In the genomic region with DNA sequence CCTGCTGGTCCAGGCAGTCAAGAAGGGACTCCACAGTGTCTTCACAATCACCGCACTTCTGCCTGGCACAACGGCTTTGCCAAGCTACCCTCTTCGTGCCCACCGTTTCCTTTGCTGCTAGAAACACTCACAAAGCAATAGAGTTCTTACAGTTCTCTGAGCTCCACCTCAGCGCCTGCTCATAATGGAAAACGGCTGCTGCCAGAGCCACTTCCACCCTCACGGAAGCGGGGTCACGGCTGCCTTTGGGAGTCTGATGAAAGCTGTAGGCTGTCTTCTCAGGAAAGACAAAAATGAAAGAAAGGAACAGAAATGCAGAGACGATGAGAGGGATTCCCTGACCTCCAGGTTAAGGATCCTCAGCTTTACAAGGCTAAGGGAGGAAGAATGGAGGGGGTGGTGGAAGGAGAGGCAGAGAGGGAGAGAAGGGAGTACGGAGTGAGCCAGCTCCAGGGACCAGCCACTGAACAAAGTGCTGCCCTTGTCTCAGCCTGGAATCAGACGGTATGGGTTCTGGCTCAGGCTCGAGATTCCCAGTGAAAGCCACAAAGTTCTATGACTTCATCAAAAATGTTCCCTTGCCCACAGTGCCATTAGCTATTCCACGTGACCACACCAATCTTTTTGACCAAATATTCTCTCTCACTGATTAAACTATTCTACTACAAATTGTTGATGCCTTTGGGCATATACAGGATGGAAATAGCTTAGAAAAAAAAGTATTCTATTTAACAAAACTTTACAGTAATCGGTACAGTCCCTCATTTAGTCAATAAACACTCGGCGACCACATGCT, we compare ENCODE assay signal across 9 cellular contexts. TPM values are rescaled to one million over a fixed set of nuclear protein-coding genes. Genes with fewer than 3 reads are reported as not detected.
A peak's percentile ranks its signal among the peaks of the same experiment; 100 is the strongest.
DNase-seq lines count a peak whose midpoint lies in the region; ATAC-seq, FAIRE-seq and TF ChIP-seq lines count a peak whose summit lies in the region.
"Not testable (repeated sequence)": the region's sequence is repeated elsewhere in the genome, so short reads cannot be mapped to it uniquely, and the experiment has no call there.
"Had no signal": no experiment of that assay in that cellular context is flagged by ENCODE, and none has a peak within 500 bp of the region (broad histone marks: within the 10 kb centered on the region; RNA-seq: fewer than 3 reads in every experiment).

No MANE protein-coding gene starts in this region.

- 23% methylated on average over 15 to 16 of the region's 17 CpGs for WGBS in GM23248 (ENCODE audit: low coverage in 1 of 2, low lambda C conversion rate in 2 of 2, missing lambda C conversion rate in 2 of 2), 2 experiments

- in situ Hi-C loops in GM23248 (cut with MboI); Panc1 (cut with HindIII; ENCODE audit: low pct_unique_long_range_greater_than_20kb, low sequenced_read_pairs): not testable (repeated sequence)

- not testable (repeated sequence) for H3K36me3 ChIP-seq in GM23248 (ENCODE audit: low read depth); Panc1 (ENCODE audit: control insufficient read depth, insufficient read depth, low read length); astrocyte (ENCODE audit: insufficient read depth, low read length)

- peak overlapping the region; percentile 54 for H3K9ac ChIP-seq in GM23248
- peak overlapping the region; percentile 71 for H3K9ac ChIP-seq in astrocyte (ENCODE audit: low read length)

- H3K4me1 ChIP-seq in GM23248 (ENCODE audit: insufficient read depth); Panc1 (ENCODE audit: control insufficient read depth, insufficient read depth, low read length); astrocyte (ENCODE audit: insufficient read depth, low read length): not testable (repeated sequence)

- BruUV-seq in Panc1 (replicated peaks; lab: Mats Ljungman, UMichigan): not testable (repeated sequence)

- H3K4me3 ChIP-seq in GM23248: peak overlapping the region; percentile 50
- not testable (repeated sequence) for H3K4me3 ChIP-seq in Panc1 (ENCODE audit: low read depth in 2 of 2, low read length in 2 of 2); astrocyte (ENCODE audit: insufficient read depth, low read depth, low read length)

- H3K4me2 ChIP-seq in GM23248 (ENCODE audit: unreplicated experiment): peak overlapping the region; percentile 54
- peak overlapping the region; percentile 75 for H3K4me2 ChIP-seq in astrocyte (ENCODE audit: low read length)

- H3K27ac Mint-ChIP-seq in astrocyte (ENCODE audit: unreplicated experiment) (peak overlapping the region; percentile 95), memory B cell (peak overlapping the region; percentile 46), progenitor cell of endocrine pancreas (peak overlapping the region; percentile 30)

- FAIRE-seq in astrocyte (lab: Jason Lieb, UNC): not testable (repeated sequence)

- peak overlapping the region; percentile 70 for H3K4me3 Mint-ChIP-seq in astrocyte (ENCODE audit: unreplicated experiment)
- H3K4me3 Mint-ChIP-seq in memory B cell; progenitor cell of endocrine pancreas (ENCODE audit: low read depth): not testable (repeated sequence)

- not testable (repeated sequence) for H3K9me2 ChIP-seq in GM23248 (ENCODE audit: insufficient read depth)

- not testable (repeated sequence) for H4K20me1 ChIP-seq in GM23248 (ENCODE audit: insufficient read depth); astrocyte (ENCODE audit: insufficient read depth, low read length)

- H3K27me3 Mint-ChIP-seq in astrocyte (ENCODE audit: low read depth, unreplicated experiment); memory B cell; progenitor cell of endocrine pancreas: not testable (repeated sequence)

- intact Hi-C loops in Panc1 (cut with micrococcal nuclease; ENCODE audit: unreplicated experiment): not testable (repeated sequence)

- not testable (repeated sequence) for H3K36me3 Mint-ChIP-seq in astrocyte (ENCODE audit: low read depth, unreplicated experiment); progenitor cell of endocrine pancreas (ENCODE audit: insufficient read depth)
- peaks cover 12% of the 10 kb centered on the region for H3K36me3 Mint-ChIP-seq in memory B cell

- not testable (repeated sequence) for H3F3A ChIP-seq in GM23248 (ENCODE audit: insufficient read depth)

- H3K79me2 ChIP-seq in GM23248 (ENCODE audit: insufficient read depth); astrocyte (ENCODE audit: insufficient read depth, low read length): not testable (repeated sequence)

- TF ChIP-seq CTCF in Panc1 (IDR thresholded peaks at IDR 0.05); astrocyte (IDR thresholded peaks at IDR 0.05; ENCODE audit: insufficient read depth, low read depth, low read length); progenitor cell of endocrine pancreas (IDR thresholded peaks at IDR 0.05; ENCODE audit: unreplicated experiment): not testable (repeated sequence)

- not testable (repeated sequence) for H3K9me3 ChIP-seq in GM23248 (ENCODE audit: low read depth); Panc1 (ENCODE audit: control insufficient read depth, insufficient read depth, low read depth, low read length); astrocyte (ENCODE audit: insufficient read depth, low read depth, low read length)

- not testable (repeated sequence) for H3K9me3 Mint-ChIP-seq in astrocyte (ENCODE audit: unreplicated experiment); memory B cell; progenitor cell of endocrine pancreas (ENCODE audit: low read depth)

- peak; percentile 22 for DNase-seq in AG20443 (ENCODE audit: low spot score)
- DNase-seq in GM23248: peak; percentile 48
- DNase-seq in Panc1 (ENCODE audit: low read depth, low spot score); memory B cell (ENCODE audit: low spot score in 2 of 2); progenitor cell of endocrine pancreas (ENCODE audit: low spot score, unreplicated experiment): not testable (repeated sequence)
- DNase-seq in astrocyte (ENCODE audit: low read depth): peak; percentile 68
- peak; percentile 14 for DNase-seq in dedifferentiated amniotic fluid mesenchymal stem cell (ENCODE audit: extremely low spot score)

- POLR2A ChIA-PET in Panc1 (lab: Charles Lee): not testable (repeated sequence)

- peaks cover 25% of the 10 kb centered on the region for H3K4me1 Mint-ChIP-seq in astrocyte (ENCODE audit: low read depth, unreplicated experiment)
- not testable (repeated sequence) for H3K4me1 Mint-ChIP-seq in memory B cell; progenitor cell of endocrine pancreas (ENCODE audit: low read depth)

- ATAC-seq in Panc1: peak; percentile 84
- ATAC-seq in memory B cell (ENCODE audit: low read depth): not testable (repeated sequence)

- peak overlapping the region; percentile 62 for H2AFZ ChIP-seq in GM23248
- not testable (repeated sequence) for H2AFZ ChIP-seq in astrocyte (ENCODE audit: low read depth, low read length)

- CTCF ChIA-PET in Panc1 (lab: Charles Lee): not testable (repeated sequence)

- H3K27ac ChIP-seq in GM23248 (peak overlapping the region; percentile 57), astrocyte (ENCODE audit: low read depth, low read length) (peak overlapping the region; percentile 71)
- not testable (repeated sequence) for H3K27ac ChIP-seq in Panc1 (ENCODE audit: low read length)

- H3K27me3 ChIP-seq in GM23248 (replicated peaks; ENCODE audit: insufficient read depth); Panc1 (ENCODE audit: control insufficient read depth, insufficient read depth, low read length); astrocyte (ENCODE audit: insufficient read depth, low read length): not testable (repeated sequence)

RNA-seq across cellular contexts. Expression of gene AFF3, which starts 58.8 kb away (rescaled TPM):
- 0.76 and 0.86 TPM in 2 replicates for total RNA-seq in GM23248 (2014; rRNA removed; shearing (Covaris generic))
- polyA plus RNA-seq in GM23248 (2016; fragmentation: Nextera tagmentation; extraction: Ambion mirVana): 0.56 and 0.75 TPM in 2 replicates
- total RNA-seq in Panc1 (2021; ENCODE audit: unreplicated experiment) (2.2 TPM), astrocyte (14.7 and 24.1 TPM in 2 replicates), progenitor cell of endocrine pancreas (7.3 and 7.5 TPM in 2 replicates)
- 5.5 TPM for polyA plus RNA-seq in Panc1 (2012; ENCODE audit: insufficient read length)
- total RNA-seq: PC-9 had no signal
- polyA plus RNA-seq: A549 had no signal

Comparison
In these comparisons a context has a peak if more than half of its experiments do, and no peak if none do; other contexts are left out.
1. H3K27ac Mint-ChIP-seq: peak in every context shown above with its lines; median percentile 95 in astrocyte; 46 in memory B cell; 30 in progenitor cell of endocrine pancreas.